In the genomic region with DNA sequence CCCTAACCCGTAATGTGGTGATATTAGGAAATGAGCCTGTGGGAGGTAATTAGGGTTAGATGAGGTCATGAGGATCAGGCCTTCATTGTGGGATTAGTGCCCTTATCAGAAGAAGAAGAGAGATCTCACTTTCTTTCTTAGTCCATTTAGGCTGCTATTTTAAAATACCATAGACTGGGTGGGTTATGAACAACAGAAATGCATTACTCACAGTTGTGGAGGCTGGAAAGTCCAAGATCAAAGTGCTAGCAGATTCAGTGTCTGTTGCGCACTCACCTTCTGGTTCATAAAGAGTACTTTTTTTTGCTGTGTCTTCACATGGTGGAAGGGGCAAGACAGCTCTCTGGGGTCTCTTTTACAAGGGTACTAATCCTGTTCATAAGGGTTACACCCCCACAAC, we compare ENCODE assay signal across 20 cellular contexts. TPM values are rescaled to one million over a fixed set of nuclear protein-coding genes. Genes with fewer than 3 reads are reported as not detected.
"Had no signal": no experiment of that assay in that cellular context is flagged by ENCODE, and none has a peak within 500 bp of the region (broad histone marks: within the 10 kb centered on the region; RNA-seq: fewer than 3 reads in every experiment).

No MANE protein-coding gene starts in this region.

- ATAC-seq: K562 had no signal

- DNase-seq: Kasumi-1, MM.1S, NCI-H1092 treated with DMSO at 0.1 percent for 48 hours, NCI-H1436, NCI-H187, NCI-H2029, NCI-H2081 treated with DMSO at 0.1 percent for 48 hours, NCI-H2171 treated with DMSO at 0.1 percent for 48 hours, NCI-H2227 treated with DMSO at 0.1 percent for 48 hours, NCI-H524, NCI-H526 treated with DMSO at 0.1 percent for 48 hours, NCI-H748 treated with DMSO at 0.1 percent for 48 hours, Right ventricle myocardium superior, RPMI8226, SIG-M5 had no signal

- H3K27ac Mint-ChIP-seq: IgD-negative memory B cell had no signal

- H3K36me3 Mint-ChIP-seq: IgD-negative memory B cell had no signal

- H3K4me3 Mint-ChIP-seq: IgD-negative memory B cell had no signal

RNA-seq across cellular contexts. Expression of gene CD300H, which starts 4.6 kb away (rescaled TPM):
- total RNA-seq: K562, M059J, NCI-H460, Right ventricle myocardium superior, SJSA1 had no signal

RNA-seq across cellular contexts. Expression of gene CD300LD, which starts 20.2 kb away (rescaled TPM):
- total RNA-seq: K562, M059J, NCI-H460, Right ventricle myocardium superior, SJSA1 had no signal

RNA-seq across cellular contexts. Expression of gene CD300C, which starts 26.0 kb away (rescaled TPM):
- total RNA-seq: K562, SJSA1 had no signal

RNA-seq across cellular contexts. Expression of gene CD300LB, which starts 40.6 kb away (rescaled TPM):
- total RNA-seq: K562, M059J, NCI-H460, SJSA1 had no signal

RNA-seq across cellular contexts. Expression of gene CD300E, which starts 51.6 kb away (rescaled TPM):
- total RNA-seq: K562, M059J, NCI-H460, SJSA1 had no signal
